Comparison of ENCODE assay signal across 2 cellular contexts in genomic region chr3:32175607-32176197, GRCh38.
TF ChIP-seq lines count a peak whose summit lies in the region.

No MANE protein-coding gene starts in this region.

TF ChIP-seq in WTC11, 78 proteins besides CTCF, POLR2A, EP300 and RAD21 (continued from another document):
- TF ChIP-seq ERG (CRISPR knock-in tag; IDR thresholded peaks at IDR 0.05) (no peak), TEAD4 (CRISPR knock-in tag; IDR thresholded peaks at IDR 0.05) (no peak), ZMAT4 (CRISPR knock-in tag; IDR thresholded peaks at IDR 0.05) (no peak), ETV6 (CRISPR knock-in tag; IDR thresholded peaks at IDR 0.05) (no peak), ZNF232 (CRISPR knock-in tag; IDR thresholded peaks at IDR 0.05) (no peak), RORB (CRISPR knock-in tag; IDR thresholded peaks at IDR 0.05) (no peak)
- TF ChIP-seq, protein P1, sequence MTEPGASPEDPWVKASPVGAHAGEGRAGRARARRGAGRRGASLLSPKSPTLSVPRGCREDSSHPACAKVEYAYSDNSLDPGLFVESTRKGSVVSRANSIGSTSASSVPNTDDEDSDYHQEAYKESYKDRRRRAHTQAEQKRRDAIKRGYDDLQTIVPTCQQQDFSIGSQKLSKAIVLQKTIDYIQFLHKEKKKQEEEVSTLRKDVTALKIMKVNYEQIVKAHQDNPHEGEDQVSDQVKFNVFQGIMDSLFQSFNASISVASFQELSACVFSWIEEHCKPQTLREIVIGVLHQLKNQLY (CRISPR knock-in tag; IDR thresholded peaks at IDR 0.05), result no peak

TF ChIP-seq in H1, 55 proteins besides CTCF, POLR2A, EP300 and RAD21 (continued from another document):
- no peak for TF ChIP-seq ASH2L (IDR thresholded peaks at IDR 0.05; ENCODE audit: low read length)
- no peak for TF ChIP-seq KDM4A (IDR thresholded peaks at IDR 0.05; ENCODE audit: low read depth, low read length, severe bottlenecking)
- TF ChIP-seq, protein P2, sequence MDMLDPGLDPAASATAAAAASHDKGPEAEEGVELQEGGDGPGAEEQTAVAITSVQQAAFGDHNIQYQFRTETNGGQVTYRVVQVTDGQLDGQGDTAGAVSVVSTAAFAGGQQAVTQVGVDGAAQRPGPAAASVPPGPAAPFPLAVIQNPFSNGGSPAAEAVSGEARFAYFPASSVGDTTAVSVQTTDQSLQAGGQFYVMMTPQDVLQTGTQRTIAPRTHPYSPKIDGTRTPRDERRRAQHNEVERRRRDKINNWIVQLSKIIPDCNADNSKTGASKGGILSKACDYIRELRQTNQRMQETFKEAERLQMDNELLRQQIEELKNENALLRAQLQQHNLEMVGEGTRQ (IDR thresholded peaks at IDR 0.05; ENCODE audit: low read length), result no peak
- TF ChIP-seq, protein P3, sequence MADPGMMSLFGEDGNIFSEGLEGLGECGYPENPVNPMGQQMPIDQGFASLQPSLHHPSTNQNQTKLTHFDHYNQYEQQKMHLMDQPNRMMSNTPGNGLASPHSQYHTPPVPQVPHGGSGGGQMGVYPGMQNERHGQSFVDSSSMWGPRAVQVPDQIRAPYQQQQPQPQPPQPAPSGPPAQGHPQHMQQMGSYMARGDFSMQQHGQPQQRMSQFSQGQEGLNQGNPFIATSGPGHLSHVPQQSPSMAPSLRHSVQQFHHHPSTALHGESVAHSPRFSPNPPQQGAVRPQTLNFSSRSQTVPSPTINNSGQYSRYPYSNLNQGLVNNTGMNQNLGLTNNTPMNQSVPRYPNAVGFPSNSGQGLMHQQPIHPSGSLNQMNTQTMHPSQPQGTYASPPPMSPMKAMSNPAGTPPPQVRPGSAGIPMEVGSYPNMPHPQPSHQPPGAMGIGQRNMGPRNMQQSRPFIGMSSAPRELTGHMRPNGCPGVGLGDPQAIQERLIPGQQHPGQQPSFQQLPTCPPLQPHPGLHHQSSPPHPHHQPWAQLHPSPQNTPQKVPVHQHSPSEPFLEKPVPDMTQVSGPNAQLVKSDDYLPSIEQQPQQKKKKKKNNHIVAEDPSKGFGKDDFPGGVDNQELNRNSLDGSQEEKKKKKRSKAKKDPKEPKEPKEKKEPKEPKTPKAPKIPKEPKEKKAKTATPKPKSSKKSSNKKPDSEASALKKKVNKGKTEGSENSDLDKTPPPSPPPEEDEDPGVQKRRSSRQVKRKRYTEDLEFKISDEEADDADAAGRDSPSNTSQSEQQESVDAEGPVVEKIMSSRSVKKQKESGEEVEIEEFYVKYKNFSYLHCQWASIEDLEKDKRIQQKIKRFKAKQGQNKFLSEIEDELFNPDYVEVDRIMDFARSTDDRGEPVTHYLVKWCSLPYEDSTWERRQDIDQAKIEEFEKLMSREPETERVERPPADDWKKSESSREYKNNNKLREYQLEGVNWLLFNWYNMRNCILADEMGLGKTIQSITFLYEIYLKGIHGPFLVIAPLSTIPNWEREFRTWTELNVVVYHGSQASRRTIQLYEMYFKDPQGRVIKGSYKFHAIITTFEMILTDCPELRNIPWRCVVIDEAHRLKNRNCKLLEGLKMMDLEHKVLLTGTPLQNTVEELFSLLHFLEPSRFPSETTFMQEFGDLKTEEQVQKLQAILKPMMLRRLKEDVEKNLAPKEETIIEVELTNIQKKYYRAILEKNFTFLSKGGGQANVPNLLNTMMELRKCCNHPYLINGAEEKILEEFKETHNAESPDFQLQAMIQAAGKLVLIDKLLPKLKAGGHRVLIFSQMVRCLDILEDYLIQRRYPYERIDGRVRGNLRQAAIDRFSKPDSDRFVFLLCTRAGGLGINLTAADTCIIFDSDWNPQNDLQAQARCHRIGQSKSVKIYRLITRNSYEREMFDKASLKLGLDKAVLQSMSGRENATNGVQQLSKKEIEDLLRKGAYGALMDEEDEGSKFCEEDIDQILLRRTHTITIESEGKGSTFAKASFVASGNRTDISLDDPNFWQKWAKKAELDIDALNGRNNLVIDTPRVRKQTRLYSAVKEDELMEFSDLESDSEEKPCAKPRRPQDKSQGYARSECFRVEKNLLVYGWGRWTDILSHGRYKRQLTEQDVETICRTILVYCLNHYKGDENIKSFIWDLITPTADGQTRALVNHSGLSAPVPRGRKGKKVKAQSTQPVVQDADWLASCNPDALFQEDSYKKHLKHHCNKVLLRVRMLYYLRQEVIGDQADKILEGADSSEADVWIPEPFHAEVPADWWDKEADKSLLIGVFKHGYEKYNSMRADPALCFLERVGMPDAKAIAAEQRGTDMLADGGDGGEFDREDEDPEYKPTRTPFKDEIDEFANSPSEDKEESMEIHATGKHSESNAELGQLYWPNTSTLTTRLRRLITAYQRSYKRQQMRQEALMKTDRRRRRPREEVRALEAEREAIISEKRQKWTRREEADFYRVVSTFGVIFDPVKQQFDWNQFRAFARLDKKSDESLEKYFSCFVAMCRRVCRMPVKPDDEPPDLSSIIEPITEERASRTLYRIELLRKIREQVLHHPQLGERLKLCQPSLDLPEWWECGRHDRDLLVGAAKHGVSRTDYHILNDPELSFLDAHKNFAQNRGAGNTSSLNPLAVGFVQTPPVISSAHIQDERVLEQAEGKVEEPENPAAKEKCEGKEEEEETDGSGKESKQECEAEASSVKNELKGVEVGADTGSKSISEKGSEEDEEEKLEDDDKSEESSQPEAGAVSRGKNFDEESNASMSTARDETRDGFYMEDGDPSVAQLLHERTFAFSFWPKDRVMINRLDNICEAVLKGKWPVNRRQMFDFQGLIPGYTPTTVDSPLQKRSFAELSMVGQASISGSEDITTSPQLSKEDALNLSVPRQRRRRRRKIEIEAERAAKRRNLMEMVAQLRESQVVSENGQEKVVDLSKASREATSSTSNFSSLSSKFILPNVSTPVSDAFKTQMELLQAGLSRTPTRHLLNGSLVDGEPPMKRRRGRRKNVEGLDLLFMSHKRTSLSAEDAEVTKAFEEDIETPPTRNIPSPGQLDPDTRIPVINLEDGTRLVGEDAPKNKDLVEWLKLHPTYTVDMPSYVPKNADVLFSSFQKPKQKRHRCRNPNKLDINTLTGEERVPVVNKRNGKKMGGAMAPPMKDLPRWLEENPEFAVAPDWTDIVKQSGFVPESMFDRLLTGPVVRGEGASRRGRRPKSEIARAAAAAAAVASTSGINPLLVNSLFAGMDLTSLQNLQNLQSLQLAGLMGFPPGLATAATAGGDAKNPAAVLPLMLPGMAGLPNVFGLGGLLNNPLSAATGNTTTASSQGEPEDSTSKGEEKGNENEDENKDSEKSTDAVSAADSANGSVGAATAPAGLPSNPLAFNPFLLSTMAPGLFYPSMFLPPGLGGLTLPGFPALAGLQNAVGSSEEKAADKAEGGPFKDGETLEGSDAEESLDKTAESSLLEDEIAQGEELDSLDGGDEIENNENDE (IDR thresholded peaks at IDR 0.05; ENCODE audit: insufficient replicate concordance, low read length), result no peak
- no peak for TF ChIP-seq CHD2 (IDR thresholded peaks at IDR 0.05; ENCODE audit: low read length)
- TF ChIP-seq POLR2AphosphoS5 (IDR thresholded peaks at IDR 0.05; ENCODE audit: low read depth, low read length), result no peak
- TF ChIP-seq YY1 (IDR thresholded peaks at IDR 0.05; ENCODE audit: low read depth, low read length), result no peak
- no peak for TF ChIP-seq RFX5 (IDR thresholded peaks at IDR 0.05; ENCODE audit: borderline replicate concordance, low read depth, low read length)
- TF ChIP-seq GABPA (IDR thresholded peaks at IDR 0.05; ENCODE audit: borderline replicate concordance, insufficient read depth, low read length), result no peak
- no peak for TF ChIP-seq NRF1 (IDR thresholded peaks at IDR 0.05; ENCODE audit: low read depth, low read length)
- no peak for TF ChIP-seq SP4 (IDR thresholded peaks at IDR 0.05; ENCODE audit: low read length)
TF ChIP-seq in H1: peak in this region for 0.
